Comparison of ENCODE assay signal across 1 cellular context in the genomic region with DNA sequence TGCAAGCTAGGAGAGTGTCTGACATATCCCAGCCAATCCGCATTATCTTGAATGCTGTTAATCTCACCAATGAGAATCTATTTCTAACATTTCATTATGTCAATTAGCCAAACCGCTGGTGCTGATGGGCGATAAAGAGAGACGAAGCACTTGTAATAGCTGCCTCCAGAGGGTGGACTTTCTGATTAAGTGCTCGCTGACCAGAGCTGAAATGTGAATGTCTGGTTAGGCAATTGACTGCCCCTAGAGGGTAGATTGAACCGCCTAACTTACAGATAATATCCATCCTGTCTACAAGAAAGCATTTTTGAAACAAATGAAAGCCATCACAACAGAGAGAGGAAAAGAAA.
A peak's percentile ranks its signal among the peaks of the same experiment; 100 is the strongest.
TF ChIP-seq lines count a peak whose summit lies in the region.

No MANE protein-coding gene starts in this region.

TF ChIP-seq in IMR-90, 13 proteins besides CTCF, POLR2A, EP300 and RAD21:
- peak; percentile 2; the same call in 1 of the 2 replicates for TF ChIP-seq BHLHE40 (IDR thresholded peaks at IDR 0.05; ENCODE audit: low read depth, low read length)
- peak; percentile 64 for TF ChIP-seq SMC3 (IDR thresholded peaks at IDR 0.05; ENCODE audit: low read depth, low read length)
- TF ChIP-seq, protein P1, sequence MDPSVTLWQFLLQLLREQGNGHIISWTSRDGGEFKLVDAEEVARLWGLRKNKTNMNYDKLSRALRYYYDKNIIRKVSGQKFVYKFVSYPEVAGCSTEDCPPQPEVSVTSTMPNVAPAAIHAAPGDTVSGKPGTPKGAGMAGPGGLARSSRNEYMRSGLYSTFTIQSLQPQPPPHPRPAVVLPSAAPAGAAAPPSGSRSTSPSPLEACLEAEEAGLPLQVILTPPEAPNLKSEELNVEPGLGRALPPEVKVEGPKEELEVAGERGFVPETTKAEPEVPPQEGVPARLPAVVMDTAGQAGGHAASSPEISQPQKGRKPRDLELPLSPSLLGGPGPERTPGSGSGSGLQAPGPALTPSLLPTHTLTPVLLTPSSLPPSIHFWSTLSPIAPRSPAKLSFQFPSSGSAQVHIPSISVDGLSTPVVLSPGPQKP (IDR thresholded peaks at IDR 0.05; ENCODE audit: borderline replicate concordance, low read depth, low read length): no peak
- no peak for TF ChIP-seq MAZ (IDR thresholded peaks at IDR 0.05; ENCODE audit: borderline replicate concordance, low read depth, low read length)
- TF ChIP-seq, protein P2, sequence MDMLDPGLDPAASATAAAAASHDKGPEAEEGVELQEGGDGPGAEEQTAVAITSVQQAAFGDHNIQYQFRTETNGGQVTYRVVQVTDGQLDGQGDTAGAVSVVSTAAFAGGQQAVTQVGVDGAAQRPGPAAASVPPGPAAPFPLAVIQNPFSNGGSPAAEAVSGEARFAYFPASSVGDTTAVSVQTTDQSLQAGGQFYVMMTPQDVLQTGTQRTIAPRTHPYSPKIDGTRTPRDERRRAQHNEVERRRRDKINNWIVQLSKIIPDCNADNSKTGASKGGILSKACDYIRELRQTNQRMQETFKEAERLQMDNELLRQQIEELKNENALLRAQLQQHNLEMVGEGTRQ (IDR thresholded peaks at IDR 0.05; ENCODE audit: low read depth, low read length): no peak
- TF ChIP-seq CEBPB (IDR thresholded peaks at IDR 0.05; ENCODE audit: low read depth, low read length): peak; percentile 88
- TF ChIP-seq CHD1 (IDR thresholded peaks at IDR 0.05; ENCODE audit: low read depth, low read length): no peak
- no peak for TF ChIP-seq MAFK (IDR thresholded peaks at IDR 0.05; ENCODE audit: low read depth, low read length)
